In genomic region chr11:42407379-42407778, GRCh38 we compare ENCODE assay signal across 10 cellular contexts.
DNase-seq lines count a peak whose midpoint lies in the region; ATAC-seq and TF ChIP-seq lines count a peak whose summit lies in the region.
"Had no signal": no experiment of that assay in that cellular context is flagged by ENCODE, and none has a peak within 500 bp of the region (broad histone marks: within the 10 kb centered on the region; RNA-seq: fewer than 3 reads in every experiment).

No MANE protein-coding gene starts in this region.

- ATAC-seq in GM19023 (IDR thresholded peaks at IDR 0.05; ENCODE audit: unreplicated experiment) = no peak
- no peak for ATAC-seq in left lobe of liver
- ATAC-seq in HG02870 (IDR thresholded peaks at IDR 0.05; ENCODE audit: unreplicated experiment) = no peak
- ATAC-seq in HG03280 (IDR thresholded peaks at IDR 0.05; ENCODE audit: unreplicated experiment) = no peak
- ATAC-seq: T-helper 17 cell had no signal

- H3K36me3 ChIP-seq in WERI-Rb-1 = no peaks in the 10 kb centered on the region

- H3K27me3 ChIP-seq in WERI-Rb-1 (ENCODE audit: insufficient read depth, low read depth, severe bottlenecking) = peaks cover 25% of the 10 kb centered on the region

- no peak overlapping the region for H3K27ac ChIP-seq in WERI-Rb-1
- H3K27ac ChIP-seq: epithelial cell of prostate had no signal

- no peaks in the 10 kb centered on the region for H3K9me3 ChIP-seq in WERI-Rb-1 (ENCODE audit: severe bottlenecking)

- DNase-seq in ELF-1 (ENCODE audit: low read depth, low spot score) (peak; percentile 54), NCI-H1092 (lab: John Stamatoyannopoulos, UW) (peak; percentile 56), WERI-Rb-1 (peak; percentile 13), midbrain (lab: John Stamatoyannopoulos, UW) (peak; percentile 33), left lobe of liver (ENCODE audit: low spot score) (no peak)
- DNase-seq: T-helper 17 cell had no signal

- H3K4me3 ChIP-seq in WERI-Rb-1 (ENCODE audit: low read depth, low read length) = no peak overlapping the region

- peak; percentile 42 for TF ChIP-seq CTCF in WERI-Rb-1 (IDR thresholded peaks at IDR 0.05; ENCODE audit: low read depth, low read length)
